Comparison of ENCODE assay signal across 14 cellular contexts in genomic region chr17:3966720-3967363, GRCh38. TPM values are rescaled to one million over a fixed set of nuclear protein-coding genes. Genes with fewer than 3 reads are reported as not detected.
DNase-seq lines count a peak whose midpoint lies in the region; ATAC-seq and TF ChIP-seq lines count a peak whose summit lies in the region.
"Had no signal": no experiment of that assay in that cellular context is flagged by ENCODE, and none has a peak within 500 bp of the region (broad histone marks: within the 10 kb centered on the region; RNA-seq: fewer than 3 reads in every experiment).

No MANE protein-coding gene starts in this region.

- DNase-seq in stimulated activated naive CD8-positive, alpha-beta T cell treated with anti-CD3 and anti-CD28 coated beads, Interleukin-15, Interleukin-2, amounts not matched to agents 100 U/mL and 50 U/mL, for 24 hours = no peak
- DNase-seq in right lobe of liver (peak; percentile 74 to 86 (median 83)), T1000 (lab: John Stamatoyannopoulos, UW) (no peak), OCI-M2 (lab: John Stamatoyannopoulos, UW; ENCODE audit: unreplicated experiment) (no peak), NCI-H82 (lab: John Stamatoyannopoulos, UW) (no peak), A172 (ENCODE audit: low spot score) (no peak)
- DNase-seq: BE2C; effector CD4-positive, alpha-beta T cell; stimulated activated CD4-positive, alpha-beta T cell treated with anti-CD3 and anti-CD28 coated beads, Interleukin-4, amount 100 ng/mL, for 1 hour; stimulated activated naive CD8-positive, alpha-beta T cell treated with anti-CD3 and anti-CD28 coated beads, Interleukin-15, amount 100 ng/mL, for 72 hours had no signal

- no peak overlapping the region for H3K4me3 ChIP-seq in SU-DHL-6 (ENCODE audit: insufficient read depth, low read length, poor library complexity, severe bottlenecking)
- no peak overlapping the region for H3K4me3 ChIP-seq in right lobe of liver

- TF ChIP-seq CTCF in SU-DHL-6 (IDR thresholded peaks at IDR 0.05; ENCODE audit: insufficient read depth, low read length, poor library complexity, severe bottlenecking) = peak; percentile 23
- peak in 3 of 4 donors; percentile 29 to 52 (median 44) for TF ChIP-seq CTCF in right lobe of liver (IDR thresholded peaks at IDR 0.05)

- H3K9me2 ChIP-seq in SU-DHL-6 (replicated peaks; ENCODE audit: insufficient read depth, low read length) = no peaks in the 10 kb centered on the region

- no peak overlapping the region for H3K9ac ChIP-seq in SU-DHL-6 (ENCODE audit: low read length)

- 48% methylated on average over 10 of the region's 14 CpGs for WGBS in right lobe of liver (ENCODE audit: insufficient coverage, low coverage, low lambda C conversion rate, missing lambda C conversion rate)

- no peak overlapping the region for H3K4me2 ChIP-seq in SU-DHL-6 (ENCODE audit: low read depth, low read length, poor library complexity, severe bottlenecking)

- H4K20me1 ChIP-seq in SU-DHL-6 (ENCODE audit: low read depth, low read length) = no peaks in the 10 kb centered on the region

- H3F3A ChIP-seq in SU-DHL-6 (ENCODE audit: insufficient read depth) = peaks cover 25% of the 10 kb centered on the region

- H3K36me3 Mint-ChIP-seq in stimulated activated naive CD8-positive, alpha-beta T cell treated with anti-CD3 and anti-CD28 coated beads, Interleukin-15, Interleukin-2, amounts not matched to agents 100 ng/mL and 50 ng/mL, for 24 hours (ENCODE audit: low read depth) = no peaks in the 10 kb centered on the region
- H3K36me3 Mint-ChIP-seq: mesothelial cell of epicardium had no signal

- H2AFZ ChIP-seq in SU-DHL-6 (ENCODE audit: low read depth, low read length, severe bottlenecking) = no peak overlapping the region

- peak overlapping the region; percentile 41 for H3K4me3 Mint-ChIP-seq in stimulated activated naive CD8-positive, alpha-beta T cell treated with anti-CD3 and anti-CD28 coated beads, Interleukin-15, Interleukin-2, amounts not matched to agents 100 ng/mL and 50 ng/mL, for 24 hours
- H3K4me3 Mint-ChIP-seq: mesothelial cell of epicardium; stimulated activated naive CD8-positive, alpha-beta T cell treated with anti-CD3 and anti-CD28 coated beads, Interleukin-15, amount 100 ng/mL, for 72 hours had no signal

- H3K9me3 ChIP-seq in SU-DHL-6 (ENCODE audit: insufficient read depth, low read length) (no peaks in the 10 kb centered on the region), right lobe of liver (no peaks in the 10 kb centered on the region)
- H3K9me3 ChIP-seq: BE2C had no signal

- no peaks in the 10 kb centered on the region for H3K36me3 ChIP-seq in SU-DHL-6 (ENCODE audit: low read length)
- H3K36me3 ChIP-seq in right lobe of liver = no peaks in the 10 kb centered on the region
- H3K36me3 ChIP-seq: BE2C had no signal

- ATAC-seq in stimulated activated naive CD8-positive, alpha-beta T cell treated with anti-CD3 and anti-CD28 coated beads, Interleukin-15, Interleukin-2, amounts not matched to agents 100 U/mL and 50 U/mL, for 24 hours = no peak
- ATAC-seq in right lobe of liver = peak; percentile 84 to 92 (median 90)
- ATAC-seq: stimulated activated naive CD8-positive, alpha-beta T cell treated with anti-CD3 and anti-CD28 coated beads, Interleukin-15, amount 100 ng/mL, for 72 hours had no signal

- no peaks in the 10 kb centered on the region for H3K9me3 Mint-ChIP-seq in stimulated activated naive CD8-positive, alpha-beta T cell treated with anti-CD3 and anti-CD28 coated beads, Interleukin-15, Interleukin-2, amounts not matched to agents 100 ng/mL and 50 ng/mL, for 24 hours
- H3K9me3 Mint-ChIP-seq: mesothelial cell of epicardium; stimulated activated naive CD8-positive, alpha-beta T cell treated with anti-CD3 and anti-CD28 coated beads, Interleukin-15, amount 100 ng/mL, for 72 hours had no signal

- H3K4me1 Mint-ChIP-seq in stimulated activated naive CD8-positive, alpha-beta T cell treated with anti-CD3 and anti-CD28 coated beads, Interleukin-15, Interleukin-2, amounts not matched to agents 100 ng/mL and 50 ng/mL, for 24 hours (ENCODE audit: low read depth) = peaks cover 42% of the 10 kb centered on the region

- H3K27ac ChIP-seq in SU-DHL-6 (ENCODE audit: low read depth, low read length) (no peak overlapping the region), right lobe of liver (no peak overlapping the region)

- peaks cover 20% of the 10 kb centered on the region for H3K79me2 ChIP-seq in SU-DHL-6 (ENCODE audit: insufficient read depth, low read length)

- H3K27me3 ChIP-seq in SU-DHL-6 (ENCODE audit: low read length) (no peaks in the 10 kb centered on the region), right lobe of liver (no peaks in the 10 kb centered on the region)

- peaks cover 0 to 19% (median 4%) of the 10 kb centered on the region in 4 donors for H3K4me1 ChIP-seq in right lobe of liver
- H3K4me1 ChIP-seq: BE2C had no signal

- peak overlapping the region; percentile 16 for H3K27ac Mint-ChIP-seq in stimulated activated naive CD8-positive, alpha-beta T cell treated with anti-CD3 and anti-CD28 coated beads, Interleukin-15, Interleukin-2, amounts not matched to agents 100 ng/mL and 50 ng/mL, for 24 hours
- H3K27ac Mint-ChIP-seq: mesothelial cell of epicardium; stimulated activated naive CD8-positive, alpha-beta T cell treated with anti-CD3 and anti-CD28 coated beads, Interleukin-15, amount 100 ng/mL, for 72 hours had no signal

- TF ChIP-seq POLR2A in right lobe of liver (IDR thresholded peaks at IDR 0.05) = no peak

- H3K27me3 Mint-ChIP-seq in stimulated activated naive CD8-positive, alpha-beta T cell treated with anti-CD3 and anti-CD28 coated beads, Interleukin-15, Interleukin-2, amounts not matched to agents 100 ng/mL and 50 ng/mL, for 24 hours = no peaks in the 10 kb centered on the region
- H3K27me3 Mint-ChIP-seq: stimulated activated naive CD8-positive, alpha-beta T cell treated with anti-CD3 and anti-CD28 coated beads, Interleukin-15, amount 100 ng/mL, for 72 hours had no signal

- intact Hi-C loops in right lobe of liver (cut with DNase I) = no loop called here

RNA-seq across cellular contexts. Expression of gene ATP2A3, which starts 2.6 kb away (rescaled TPM):
- total RNA-seq in right lobe of liver = 1 to 10 TPM; 1.5 to 4.3 (median 2.3) TPM
- total RNA-seq in A172 (2014; rRNA removed; shearing (Covaris generic)) = 1.3 and 5.8 TPM in 2 replicates

RNA-seq across cellular contexts. Expression of gene P2RX1, which starts 50.6 kb away (rescaled TPM):
- under 1 TPM in 5 of 6 experiments, not detected in 1; 0.50 to 0.78 (median 0.58) TPM for total RNA-seq in right lobe of liver
- 0.67 and 1.2 TPM in 2 replicates for total RNA-seq in A172 (2014; rRNA removed; shearing (Covaris generic))
- total RNA-seq: astrocyte had no signal

Comparison
In these comparisons a context has a peak if more than half of its experiments do, and no peak if none do; other contexts are left out.
1. DNase-seq: peak in right lobe of liver (3 of 3); none in stimulated activated naive CD8-positive, alpha-beta T cell treated with anti-CD3 and anti-CD28 coated beads, Interleukin-15, Interleukin-2, amounts not matched to agents 100 U/mL and 50 U/mL, for 24 hours (single experiment), T1000 (single experiment), OCI-M2 (single experiment), NCI-H82 (single experiment) and A172 (single experiment).